Comparison of ENCODE assay signal across 23 cellular contexts in the genomic region with DNA sequence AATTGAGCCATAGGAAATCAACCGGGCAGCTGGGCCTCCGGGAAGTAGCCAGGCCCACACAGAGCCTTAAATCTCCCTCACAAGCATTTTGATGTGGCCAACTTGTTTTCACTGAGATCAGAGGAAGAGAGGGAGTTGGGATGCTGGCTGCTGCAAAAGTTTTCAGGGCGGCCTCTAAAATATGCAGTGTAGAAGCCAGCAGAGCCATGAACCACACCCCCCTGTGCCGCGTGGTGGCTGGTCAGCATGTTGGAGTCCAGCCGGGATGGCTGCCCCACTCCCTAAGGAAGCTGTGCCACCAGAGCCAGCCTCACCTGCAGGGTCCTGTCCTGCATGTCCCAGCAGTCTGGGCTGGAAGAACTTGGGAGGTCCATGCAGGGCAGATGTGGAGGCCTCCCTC.
"Had no signal": no experiment of that assay in that cellular context is flagged by ENCODE, and none has a peak within 500 bp of the region (broad histone marks: within the 10 kb centered on the region; RNA-seq: fewer than 3 reads in every experiment).

No MANE protein-coding gene starts in this region.

- H3K4me1 Mint-ChIP-seq: activated CD4-positive, alpha-beta memory T cell treated with anti-CD3 and anti-CD28 coated beads, Interleukin-2, amount 10 ng/mL, durations not matched to agents 7 days and 5 days; activated CD4-positive, alpha-beta T cell treated with anti-CD3 and anti-CD28 coated beads, Interleukin-2, amount 10 ng/mL, durations not matched to agents 7 days and 5 days; activated T-helper 17 cell treated with anti-CD3 and anti-CD28 coated beads, Interleukin-2, amount 50 U/mL, for 72 hours; T-cell had no signal

- H3K9me3 Mint-ChIP-seq: activated CD4-positive, alpha-beta memory T cell treated with anti-CD3 and anti-CD28 coated beads, Interleukin-2, amount 10 ng/mL, durations not matched to agents 7 days and 5 days; activated CD4-positive, alpha-beta T cell treated with anti-CD3 and anti-CD28 coated beads, Interleukin-2, amount 10 ng/mL, durations not matched to agents 7 days and 5 days; activated naive CD4-positive, alpha-beta T cell treated with anti-CD3 and anti-CD28 coated beads for 36 hours; activated T-helper 17 cell treated with anti-CD3 and anti-CD28 coated beads, Interleukin-2, amount 50 U/mL, for 72 hours; T-cell had no signal

- H3K4me3 ChIP-seq: SK-N-MC had no signal

- H3K27ac Mint-ChIP-seq: activated CD4-positive, alpha-beta memory T cell treated with anti-CD3 and anti-CD28 coated beads, Interleukin-2, amount 10 ng/mL, durations not matched to agents 7 days and 5 days; activated CD4-positive, alpha-beta T cell treated with anti-CD3 and anti-CD28 coated beads, Interleukin-2, amount 10 ng/mL, durations not matched to agents 7 days and 5 days; activated naive CD4-positive, alpha-beta T cell treated with anti-CD3 and anti-CD28 coated beads for 36 hours; activated naive CD8-positive, alpha-beta T cell; activated T-helper 17 cell treated with anti-CD3 and anti-CD28 coated beads, Interleukin-2, amount 50 U/mL, for 72 hours; brain; T-cell had no signal

- H3K36me3 Mint-ChIP-seq: activated naive CD8-positive, alpha-beta T cell; brain; T-cell had no signal

- DNase-seq: activated CD4-positive, alpha-beta memory T cell treated with anti-CD3 and anti-CD28 coated beads, Interleukin-2, amount 10 ng/mL, durations not matched to agents 7 days and 5 days; activated CD4-positive, alpha-beta T cell treated with anti-CD3 and anti-CD28 coated beads, Interleukin-2, amount 10 ng/mL, durations not matched to agents 7 days and 5 days; activated CD4-positive, CD25-positive, alpha-beta regulatory T cell; activated gamma-delta T cell; activated naive CD4-positive, alpha-beta T cell treated with anti-CD3 and anti-CD28 coated beads for 36 hours; activated T-cell treated with anti-CD3 and anti-CD28 coated beads for 4 hours; activated T-cell treated with anti-CD3 and anti-CD28 coated beads, Interleukin-2, amount 50 U/mL, for 48 hours; KG1; NCI-H1048; NCI-H146; NCI-H187 treated with DMSO at 0.1 percent for 48 hours; NCI-H2081 treated with DMSO at 0.1 percent for 48 hours; NCI-H446 treated with DMSO at 0.1 percent for 48 hours; NCI-H524 treated with DMSO at 0.1 percent for 48 hours; NCI-H774; T-cell; T-helper 2 cell; T1000 had no signal

- H3K4me3 Mint-ChIP-seq: activated CD4-positive, alpha-beta memory T cell treated with anti-CD3 and anti-CD28 coated beads, Interleukin-2, amount 10 ng/mL, durations not matched to agents 7 days and 5 days; activated CD4-positive, alpha-beta T cell treated with anti-CD3 and anti-CD28 coated beads, Interleukin-2, amount 10 ng/mL, durations not matched to agents 7 days and 5 days; activated naive CD4-positive, alpha-beta T cell treated with anti-CD3 and anti-CD28 coated beads for 36 hours; activated naive CD8-positive, alpha-beta T cell; activated T-helper 17 cell treated with anti-CD3 and anti-CD28 coated beads, Interleukin-2, amount 50 U/mL, for 72 hours; brain; T-cell had no signal

- H3K27ac ChIP-seq: SK-N-MC, VCaP had no signal

- ATAC-seq: activated T-helper 17 cell treated with anti-CD3 and anti-CD28 coated beads, Interleukin-2, amount 50 U/mL, for 72 hours; T-cell had no signal
